In the genomic region with DNA sequence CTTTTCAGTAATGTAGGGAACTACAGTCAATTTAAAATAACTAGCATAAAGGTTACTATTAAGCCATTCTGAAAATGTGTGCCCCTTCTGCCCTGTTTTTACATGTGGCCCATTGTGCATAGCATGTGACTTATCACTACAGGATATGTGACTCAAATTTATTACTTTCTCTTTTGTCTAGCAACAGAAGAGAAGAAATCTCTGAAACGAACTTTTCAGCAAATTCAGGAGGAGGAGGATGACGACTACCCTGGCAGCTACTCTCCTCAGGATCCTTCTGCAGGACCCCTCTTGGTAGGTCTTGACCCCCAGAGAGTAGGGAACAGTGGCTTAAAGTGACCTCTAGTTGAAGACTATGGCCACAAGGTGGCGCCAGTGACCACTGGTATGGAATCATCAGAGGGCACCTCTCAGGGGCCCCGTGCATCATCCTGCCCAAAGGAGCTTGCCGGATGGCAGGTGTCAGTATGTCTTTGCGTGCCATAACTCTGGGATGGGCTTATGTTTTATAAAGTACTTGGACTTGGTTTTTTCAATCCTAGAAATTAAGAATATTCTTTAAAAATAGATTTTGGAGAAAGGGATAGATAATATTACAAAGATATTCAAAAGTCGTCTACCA, we compare ENCODE assay signal across 8 cellular contexts. TPM values are rescaled to one million over a fixed set of nuclear protein-coding genes. Genes with fewer than 3 reads are reported as not detected.
DNase-seq lines count a peak whose midpoint lies in the region; ATAC-seq and TF ChIP-seq lines count a peak whose summit lies in the region.

No MANE protein-coding gene starts in this region.

- TF ChIP-seq CTCF in cardiac fibroblast (IDR thresholded peaks at IDR 0.05; ENCODE audit: low read depth, low read length) = peak; percentile 74
- TF ChIP-seq CTCF in kidney epithelial cell (IDR thresholded peaks at IDR 0.05; ENCODE audit: insufficient read depth, low read length, poor library complexity, severe bottlenecking) = peak; percentile 80

- peak; percentile 19 for DNase-seq in DMS79 treated with DMSO at 0.1 percent for 48 hours (lab: John Stamatoyannopoulos, UW)
- peak; percentile 80 for DNase-seq in NCI-H345 (lab: John Stamatoyannopoulos, UW)
- DNase-seq in activated CD4-positive, CD25-positive, alpha-beta regulatory T cell treated with anti-CD3 and anti-CD28 coated beads, Interleukin-2, amount 50 U/mL, for 16 hours (ENCODE audit: low read depth, low spot score) = peak; percentile 58
- peak; percentile 76 to 82 for DNase-seq in cardiac fibroblast (ENCODE audit: low read depth in 2 of 2)
- no peak for DNase-seq in kidney epithelial cell (ENCODE audit: low read depth)
- peak; percentile 50 for DNase-seq in stimulated activated CD4-positive, alpha-beta T cell treated with anti-CD3 and anti-CD28 coated beads, Interleukin-2, amount 100 ng/mL, for 4 hours (ENCODE audit: low read depth)

- H3K36me3 ChIP-seq in kidney epithelial cell (ENCODE audit: control insufficient read depth, insufficient read depth, low read length) = peaks cover 2% of the 10 kb centered on the region

- peak; percentile 70 for ATAC-seq in HG02798 (IDR thresholded peaks at IDR 0.05; ENCODE audit: poor library complexity, unreplicated experiment)
- no peak for ATAC-seq in HG03159 (IDR thresholded peaks at IDR 0.05; ENCODE audit: unreplicated experiment)

- H3K4me3 ChIP-seq in cardiac fibroblast (replicated peaks in 1 of 2; ENCODE audit: low read depth in 2 of 2, low read length in 2 of 2) = no peak overlapping the region
- H3K4me3 ChIP-seq in kidney epithelial cell (ENCODE audit: low read depth, low read length) = no peak overlapping the region

- no peaks in the 10 kb centered on the region for H3K27me3 ChIP-seq in kidney epithelial cell (ENCODE audit: control insufficient read depth, insufficient read depth, low read length)

RNA-seq across cellular contexts. Expression of a gene that starts 23.9 kb away (rescaled TPM):
- 12.7 and 21.1 TPM in 2 replicates for total RNA-seq in kidney epithelial cell

RNA-seq across cellular contexts. Expression of a gene that starts 24.2 kb away (rescaled TPM):
- 18.8 and 26.3 TPM in 2 replicates for total RNA-seq in kidney epithelial cell
